Comparison of ENCODE assay signal across 8 cellular contexts in the genomic region with DNA sequence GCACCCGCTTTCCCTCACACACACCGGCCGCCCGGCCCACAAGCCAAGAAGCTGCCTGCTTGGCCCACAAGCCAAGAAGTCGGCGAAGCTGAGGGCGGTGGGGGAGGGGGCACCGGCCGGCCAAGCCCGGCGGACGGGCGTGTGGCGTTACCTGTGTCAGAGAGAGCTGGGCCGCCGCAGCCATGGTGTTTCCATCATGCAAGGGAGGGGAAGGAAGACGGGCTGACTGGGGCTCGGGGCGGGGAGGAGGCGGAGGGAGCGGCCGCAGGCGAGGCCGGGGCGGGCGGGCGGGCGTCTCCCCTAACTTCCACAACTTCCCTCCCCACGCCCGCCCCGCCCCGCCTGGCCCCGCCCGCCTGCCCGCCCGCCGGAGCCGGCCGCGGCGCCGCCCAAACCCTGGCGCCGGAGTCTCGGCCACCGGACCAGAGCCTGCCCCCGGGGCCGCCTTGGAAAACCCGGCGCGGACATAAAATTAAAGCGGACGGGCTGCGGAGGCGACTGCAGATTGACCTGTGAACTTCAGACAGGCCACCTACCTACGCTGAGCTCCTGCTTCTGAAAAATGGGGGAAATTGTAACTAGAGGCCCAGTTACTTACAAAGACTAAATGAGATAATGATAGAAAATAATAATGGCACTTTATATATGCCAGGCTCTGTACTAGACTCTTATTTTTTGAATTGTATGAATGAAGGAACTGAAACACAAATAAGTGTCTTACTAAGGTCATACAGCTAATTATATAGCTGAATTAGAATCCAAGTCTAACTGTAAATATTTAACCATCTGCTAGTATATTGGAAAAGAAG. TPM values are rescaled to one million over a fixed set of nuclear protein-coding genes. Genes with fewer than 3 reads are reported as not detected.
A peak's percentile ranks its signal among the peaks of the same experiment; 100 is the strongest.
DNase-seq lines count a peak whose midpoint lies in the region; ATAC-seq and TF ChIP-seq lines count a peak whose summit lies in the region.

A gene (minus strand): TSS at position 219 of the 809 bp plus-strand sequence. CDS start 35 bp downstream, at position 184.

- peak within 1 kb of the TSS; percentile 98 for H3K4me3 Mint-ChIP-seq in natural killer cell treated with Interleukin-12 subunit alpha and Interleukin-12 subunit beta and Interleukin-15 and Interleukin-18, amount 100 ng/mL, for 72 hours

- H3K4me1 Mint-ChIP-seq in natural killer cell treated with Interleukin-12 subunit alpha and Interleukin-12 subunit beta and Interleukin-15 and Interleukin-18, amount 100 ng/mL, for 72 hours (ENCODE audit: low read depth in 2 of 2) = peaks cover 51 to 57% of the 10 kb centered on the region in 2 donors

- H3K27ac Mint-ChIP-seq in natural killer cell treated with Interleukin-12 subunit alpha and Interleukin-12 subunit beta and Interleukin-15 and Interleukin-18, amount 100 ng/mL, for 72 hours = peak within 1 kb of the TSS; percentile 94 to 98

- H3K36me3 Mint-ChIP-seq in natural killer cell treated with Interleukin-12 subunit alpha and Interleukin-12 subunit beta and Interleukin-15 and Interleukin-18, amount 100 ng/mL, for 72 hours = peaks cover 7% of the 10 kb centered on the region

- TF ChIP-seq CTCF in fibroblast of pulmonary artery (IDR thresholded peaks at IDR 0.05; ENCODE audit: low read length, missing control alignments) = no peak

- DNase-seq in DMS53 (lab: John Stamatoyannopoulos, UW) = peak; percentile 97
- DNase-seq in KG1 (lab: John Stamatoyannopoulos, UW) = peak; percentile 64
- DNase-seq in SHP77 (lab: John Stamatoyannopoulos, UW) = peak; percentile 70 to 77
- peak; percentile 94 for DNase-seq in activated effector memory CD4-positive, alpha-beta T cell treated with anti-CD3 and anti-CD28 coated beads, Interleukin-2, amount 50 U/mL, for 16 hours
- peak; percentile 80 for DNase-seq in fibroblast of pulmonary artery (ENCODE audit: low read depth)
- DNase-seq in natural killer cell treated with Interleukin-12 subunit alpha and Interleukin-12 subunit beta and Interleukin-15 and Interleukin-18, amount 100 ng/mL, for 72 hours (ENCODE audit: low spot score) = peak; percentile 90
- DNase-seq in stimulated activated naive CD4-positive, alpha-beta T cell treated with Interleukin-2 at 50 U/mL for 16 hours (lab: John Stamatoyannopoulos, UW) = peak; percentile 92

- no peaks in the 10 kb centered on the region for H3K27me3 Mint-ChIP-seq in natural killer cell treated with Interleukin-12 subunit alpha and Interleukin-12 subunit beta and Interleukin-15 and Interleukin-18, amount 100 ng/mL, for 72 hours

- H3K9me3 Mint-ChIP-seq in natural killer cell treated with Interleukin-12 subunit alpha and Interleukin-12 subunit beta and Interleukin-15 and Interleukin-18, amount 100 ng/mL, for 72 hours = no peaks in the 10 kb centered on the region

- peak; percentile 41 for ATAC-seq in GM21576 (IDR thresholded peaks at IDR 0.05; ENCODE audit: unreplicated experiment)
- peak; percentile 87 to 93 for ATAC-seq in natural killer cell treated with Interleukin-12 subunit alpha and Interleukin-12 subunit beta and Interleukin-15 and Interleukin-18, amount 100 ng/mL, for 72 hours

- peak within 1 kb of the TSS; percentile 82 for H3K4me3 ChIP-seq in fibroblast of pulmonary artery (replicated peaks; ENCODE audit: low read depth, low read length)

RNA-seq across cellular contexts. Expression of the gene that starts here (rescaled TPM):
- 10 to 100 TPM; 82.3 to 97.3 TPM for total RNA-seq in natural killer cell treated with Interleukin-12 subunit alpha and Interleukin-12 subunit beta and Interleukin-15 and Interleukin-18, amount 100 ng/mL, for 72 hours

Comparison
In these comparisons a context has a peak if more than half of its experiments do, and no peak if none do; other contexts are left out.
1. Peak in every context shown above with its lines: DNase-seq, ATAC-seq and H3K4me3 ChIP-seq.